In the genomic region with DNA sequence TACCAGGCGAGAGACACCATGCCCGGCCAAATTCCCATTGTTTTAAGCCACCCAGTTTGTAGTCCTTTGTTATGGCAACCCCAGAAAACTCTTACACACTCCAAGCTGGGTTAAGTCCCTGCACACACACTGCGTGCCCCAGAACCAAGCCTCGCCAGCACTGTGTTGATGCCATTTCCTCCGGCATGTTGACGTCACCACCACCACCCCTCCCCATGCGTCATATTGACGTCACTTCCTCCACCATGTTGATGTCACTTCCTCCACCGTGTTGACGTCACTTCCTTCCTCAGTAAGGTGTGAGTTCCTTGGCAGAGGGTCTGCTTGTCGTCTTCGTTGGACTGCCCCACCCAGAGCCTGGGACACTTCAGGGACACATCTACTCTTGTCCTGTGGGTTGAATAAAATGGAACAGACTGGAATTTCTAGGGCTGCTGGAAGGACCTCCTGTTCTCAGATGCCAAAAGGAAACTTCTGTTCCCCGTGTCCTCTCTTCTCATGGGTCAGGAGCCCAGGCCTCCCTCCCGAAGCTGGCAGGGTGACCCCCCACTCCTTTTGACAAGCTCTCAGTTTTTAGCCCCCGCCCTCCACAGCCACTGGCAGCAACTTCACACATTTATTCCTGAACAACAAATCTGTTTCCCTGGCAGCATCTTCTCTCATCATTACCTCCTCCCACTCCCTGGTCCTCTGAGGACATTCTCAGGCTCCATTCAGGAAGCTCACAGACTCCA, we compare ENCODE assay signal across 2 cellular contexts.
TF ChIP-seq lines count a peak whose summit lies in the region.

No MANE protein-coding gene starts in this region.

TF ChIP-seq in HepG2, 621 proteins besides CTCF, POLR2A, EP300 and RAD21 (continued from another document):
- TF ChIP-seq PHF5A (CRISPR knock-in tag; IDR thresholded peaks at IDR 0.05; ENCODE audit: low read depth, unreplicated experiment) (no peak), CREB1 (IDR thresholded peaks at IDR 0.05) (peak; percentile 90), CREB1 (CRISPR knock-in tag; IDR thresholded peaks at IDR 0.05) (no peak)

TF ChIP-seq in GM12878, 131 proteins besides CTCF, POLR2A, EP300 and RAD21:
- TF ChIP-seq, protein P1, sequence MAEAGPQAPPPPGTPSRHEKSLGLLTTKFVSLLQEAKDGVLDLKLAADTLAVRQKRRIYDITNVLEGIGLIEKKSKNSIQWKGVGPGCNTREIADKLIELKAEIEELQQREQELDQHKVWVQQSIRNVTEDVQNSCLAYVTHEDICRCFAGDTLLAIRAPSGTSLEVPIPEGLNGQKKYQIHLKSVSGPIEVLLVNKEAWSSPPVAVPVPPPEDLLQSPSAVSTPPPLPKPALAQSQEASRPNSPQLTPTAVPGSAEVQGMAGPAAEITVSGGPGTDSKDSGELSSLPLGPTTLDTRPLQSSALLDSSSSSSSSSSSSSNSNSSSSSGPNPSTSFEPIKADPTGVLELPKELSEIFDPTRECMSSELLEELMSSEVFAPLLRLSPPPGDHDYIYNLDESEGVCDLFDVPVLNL (IDR thresholded peaks at IDR 0.05; ENCODE audit: low read depth, low read length), result no peak
- TF ChIP-seq ZBED1 (IDR thresholded peaks at IDR 0.05; ENCODE audit: borderline replicate concordance), result no peak
- no peak for TF ChIP-seq ZNF622 (IDR thresholded peaks at IDR 0.05)
- no peak for TF ChIP-seq SRF (IDR thresholded peaks at IDR 0.05; ENCODE audit: low read depth in 2 of 2, low read length in 2 of 2)
- TF ChIP-seq CREM (IDR thresholded peaks at IDR 0.05; ENCODE audit: low read depth), result peak; percentile 67
- TF ChIP-seq NFIC (IDR thresholded peaks at IDR 0.05; ENCODE audit: low read depth, low read length), result no peak
- TF ChIP-seq, protein P2, sequence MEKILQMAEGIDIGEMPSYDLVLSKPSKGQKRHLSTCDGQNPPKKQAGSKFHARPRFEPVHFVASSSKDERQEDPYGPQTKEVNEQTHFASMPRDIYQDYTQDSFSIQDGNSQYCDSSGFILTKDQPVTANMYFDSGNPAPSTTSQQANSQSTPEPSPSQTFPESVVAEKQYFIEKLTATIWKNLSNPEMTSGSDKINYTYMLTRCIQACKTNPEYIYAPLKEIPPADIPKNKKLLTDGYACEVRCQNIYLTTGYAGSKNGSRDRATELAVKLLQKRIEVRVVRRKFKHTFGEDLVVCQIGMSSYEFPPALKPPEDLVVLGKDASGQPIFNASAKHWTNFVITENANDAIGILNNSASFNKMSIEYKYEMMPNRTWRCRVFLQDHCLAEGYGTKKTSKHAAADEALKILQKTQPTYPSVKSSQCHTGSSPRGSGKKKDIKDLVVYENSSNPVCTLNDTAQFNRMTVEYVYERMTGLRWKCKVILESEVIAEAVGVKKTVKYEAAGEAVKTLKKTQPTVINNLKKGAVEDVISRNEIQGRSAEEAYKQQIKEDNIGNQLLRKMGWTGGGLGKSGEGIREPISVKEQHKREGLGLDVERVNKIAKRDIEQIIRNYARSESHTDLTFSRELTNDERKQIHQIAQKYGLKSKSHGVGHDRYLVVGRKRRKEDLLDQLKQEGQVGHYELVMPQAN (conservative IDR thresholded peaks at IDR 0.05), result no peak
- TF ChIP-seq, protein P3, sequence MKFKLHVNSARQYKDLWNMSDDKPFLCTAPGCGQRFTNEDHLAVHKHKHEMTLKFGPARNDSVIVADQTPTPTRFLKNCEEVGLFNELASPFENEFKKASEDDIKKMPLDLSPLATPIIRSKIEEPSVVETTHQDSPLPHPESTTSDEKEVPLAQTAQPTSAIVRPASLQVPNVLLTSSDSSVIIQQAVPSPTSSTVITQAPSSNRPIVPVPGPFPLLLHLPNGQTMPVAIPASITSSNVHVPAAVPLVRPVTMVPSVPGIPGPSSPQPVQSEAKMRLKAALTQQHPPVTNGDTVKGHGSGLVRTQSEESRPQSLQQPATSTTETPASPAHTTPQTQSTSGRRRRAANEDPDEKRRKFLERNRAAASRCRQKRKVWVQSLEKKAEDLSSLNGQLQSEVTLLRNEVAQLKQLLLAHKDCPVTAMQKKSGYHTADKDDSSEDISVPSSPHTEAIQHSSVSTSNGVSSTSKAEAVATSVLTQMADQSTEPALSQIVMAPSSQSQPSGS (IDR thresholded peaks at IDR 0.05; ENCODE audit: low read length), result no peak
- 0 out of 2 replicates have a peak, but pooled peaks have one; percentile 47 for TF ChIP-seq GABPA (IDR thresholded peaks at IDR 0.05; ENCODE audit: low read depth)
- no peak for TF ChIP-seq JUNB (IDR thresholded peaks at IDR 0.05)
- TF ChIP-seq, protein P4, sequence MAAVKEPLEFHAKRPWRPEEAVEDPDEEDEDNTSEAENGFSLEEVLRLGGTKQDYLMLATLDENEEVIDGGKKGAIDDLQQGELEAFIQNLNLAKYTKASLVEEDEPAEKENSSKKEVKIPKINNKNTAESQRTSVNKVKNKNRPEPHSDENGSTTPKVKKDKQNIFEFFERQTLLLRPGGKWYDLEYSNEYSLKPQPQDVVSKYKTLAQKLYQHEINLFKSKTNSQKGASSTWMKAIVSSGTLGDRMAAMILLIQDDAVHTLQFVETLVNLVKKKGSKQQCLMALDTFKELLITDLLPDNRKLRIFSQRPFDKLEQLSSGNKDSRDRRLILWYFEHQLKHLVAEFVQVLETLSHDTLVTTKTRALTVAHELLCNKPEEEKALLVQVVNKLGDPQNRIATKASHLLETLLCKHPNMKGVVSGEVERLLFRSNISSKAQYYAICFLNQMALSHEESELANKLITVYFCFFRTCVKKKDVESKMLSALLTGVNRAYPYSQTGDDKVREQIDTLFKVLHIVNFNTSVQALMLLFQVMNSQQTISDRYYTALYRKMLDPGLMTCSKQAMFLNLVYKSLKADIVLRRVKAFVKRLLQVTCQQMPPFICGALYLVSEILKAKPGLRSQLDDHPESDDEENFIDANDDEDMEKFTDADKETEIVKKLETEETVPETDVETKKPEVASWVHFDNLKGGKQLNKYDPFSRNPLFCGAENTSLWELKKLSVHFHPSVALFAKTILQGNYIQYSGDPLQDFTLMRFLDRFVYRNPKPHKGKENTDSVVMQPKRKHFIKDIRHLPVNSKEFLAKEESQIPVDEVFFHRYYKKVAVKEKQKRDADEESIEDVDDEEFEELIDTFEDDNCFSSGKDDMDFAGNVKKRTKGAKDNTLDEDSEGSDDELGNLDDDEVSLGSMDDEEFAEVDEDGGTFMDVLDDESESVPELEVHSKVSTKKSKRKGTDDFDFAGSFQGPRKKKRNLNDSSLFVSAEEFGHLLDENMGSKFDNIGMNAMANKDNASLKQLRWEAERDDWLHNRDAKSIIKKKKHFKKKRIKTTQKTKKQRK (IDR thresholded peaks at IDR 0.05; ENCODE audit: low read depth, low read length), result no peak
- no peak for TF ChIP-seq CBX3 (IDR thresholded peaks at IDR 0.05; ENCODE audit: borderline replicate concordance, low read depth)
- TF ChIP-seq, protein P5, sequence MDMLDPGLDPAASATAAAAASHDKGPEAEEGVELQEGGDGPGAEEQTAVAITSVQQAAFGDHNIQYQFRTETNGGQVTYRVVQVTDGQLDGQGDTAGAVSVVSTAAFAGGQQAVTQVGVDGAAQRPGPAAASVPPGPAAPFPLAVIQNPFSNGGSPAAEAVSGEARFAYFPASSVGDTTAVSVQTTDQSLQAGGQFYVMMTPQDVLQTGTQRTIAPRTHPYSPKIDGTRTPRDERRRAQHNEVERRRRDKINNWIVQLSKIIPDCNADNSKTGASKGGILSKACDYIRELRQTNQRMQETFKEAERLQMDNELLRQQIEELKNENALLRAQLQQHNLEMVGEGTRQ (IDR thresholded peaks at IDR 0.05; ENCODE audit: borderline replicate concordance, low read depth, low read length), result no peak
- no peak for TF ChIP-seq SIX5 (IDR thresholded peaks at IDR 0.05; ENCODE audit: low read depth, low read length, severe bottlenecking)
- no peak for TF ChIP-seq IKZF2 (IDR thresholded peaks at IDR 0.05)
- no peak for TF ChIP-seq ETV6 (conservative IDR thresholded peaks at IDR 0.05 in 1 of 2, IDR thresholded peaks at IDR 0.05 in 1 of 2; ENCODE audit: borderline replicate concordance in 1 of 2, low read depth in 1 of 2)
- TF ChIP-seq CHD4 (IDR thresholded peaks at IDR 0.05), result no peak
- peak; percentile 75 for TF ChIP-seq CREB1 (IDR thresholded peaks at IDR 0.05; ENCODE audit: low read depth)
- TF ChIP-seq, protein P6, sequence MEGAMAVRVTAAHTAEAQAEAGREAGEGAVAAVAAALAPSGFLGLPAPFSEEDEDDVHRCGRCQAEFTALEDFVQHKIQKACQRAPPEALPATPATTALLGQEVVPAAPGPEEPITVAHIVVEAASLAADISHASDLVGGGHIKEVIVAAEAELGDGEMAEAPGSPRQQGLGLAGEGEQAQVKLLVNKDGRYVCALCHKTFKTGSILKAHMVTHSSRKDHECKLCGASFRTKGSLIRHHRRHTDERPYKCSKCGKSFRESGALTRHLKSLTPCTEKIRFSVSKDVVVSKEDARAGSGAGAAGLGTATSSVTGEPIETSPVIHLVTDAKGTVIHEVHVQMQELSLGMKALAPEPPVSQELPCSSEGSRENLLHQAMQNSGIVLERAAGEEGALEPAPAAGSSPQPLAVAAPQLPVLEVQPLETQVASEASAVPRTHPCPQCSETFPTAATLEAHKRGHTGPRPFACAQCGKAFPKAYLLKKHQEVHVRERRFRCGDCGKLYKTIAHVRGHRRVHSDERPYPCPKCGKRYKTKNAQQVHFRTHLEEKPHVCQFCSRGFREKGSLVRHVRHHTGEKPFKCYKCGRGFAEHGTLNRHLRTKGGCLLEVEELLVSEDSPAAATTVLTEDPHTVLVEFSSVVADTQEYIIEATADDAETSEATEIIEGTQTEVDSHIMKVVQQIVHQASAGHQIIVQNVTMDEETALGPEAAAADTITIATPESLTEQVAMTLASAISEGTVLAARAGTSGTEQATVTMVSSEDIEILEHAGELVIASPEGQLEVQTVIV (IDR thresholded peaks at IDR 0.05; ENCODE audit: borderline replicate concordance, partially characterized antibody), result no peak
